Comparison of ENCODE assay signal across 8 cellular contexts in genomic region chr2:24827321-24828261, GRCh38. TPM values are rescaled to one million over a fixed set of nuclear protein-coding genes. Genes with fewer than 3 reads are reported as not detected.
DNase-seq lines count a peak whose midpoint lies in the region; ATAC-seq and TF ChIP-seq lines count a peak whose summit lies in the region.

No MANE protein-coding gene starts in this region.

- peak overlapping the region; percentile 9 for H3K27ac Mint-ChIP-seq in activated T-cell treated with anti-CD3 and anti-CD28 coated beads, Interleukin-2, amount 50 U/mL, for 72 hours
- H3K27ac Mint-ChIP-seq in neural crest cell (ENCODE audit: unreplicated experiment), result peak overlapping the region; percentile 64
- H3K27ac Mint-ChIP-seq in stimulated activated naive CD8-positive, alpha-beta T cell treated with anti-CD3 and anti-CD28 coated beads, Interleukin-15, amount 100 ng/mL, for 72 hours, result peak overlapping the region in 1 of 2 donors; percentile 72

- no peaks in the 10 kb centered on the region for H3K9me3 Mint-ChIP-seq in activated T-cell treated with anti-CD3 and anti-CD28 coated beads, Interleukin-2, amount 50 U/mL, for 72 hours
- H3K9me3 Mint-ChIP-seq in neural crest cell, result no peaks in the 10 kb centered on the region
- H3K9me3 Mint-ChIP-seq in stimulated activated naive CD8-positive, alpha-beta T cell treated with anti-CD3 and anti-CD28 coated beads, Interleukin-15, amount 100 ng/mL, for 72 hours, result no peaks in the 10 kb centered on the region

- H3K4me3 Mint-ChIP-seq in activated T-cell treated with anti-CD3 and anti-CD28 coated beads, Interleukin-2, amount 50 U/mL, for 72 hours, result no peak overlapping the region
- peak overlapping the region; percentile 70 for H3K4me3 Mint-ChIP-seq in neural crest cell
- no peak overlapping the region for H3K4me3 Mint-ChIP-seq in stimulated activated naive CD8-positive, alpha-beta T cell treated with anti-CD3 and anti-CD28 coated beads, Interleukin-15, amount 100 ng/mL, for 72 hours

- no peak overlapping the region for H3K27ac ChIP-seq in Peyer's patch

- in situ Hi-C loops in KBM-7 (cut with MboI; ENCODE audit: low pct_unique_long_range_greater_than_20kb, low sequenced_read_pairs), result loop anchor here (25.0 kb wide), 1 partner anchor 415 kb away; no protein-coding TSS in a partner anchor

- no peak for TF ChIP-seq POLR2A in Peyer's patch (IDR thresholded peaks at IDR 0.05)

- H3K4me1 ChIP-seq in Peyer's patch, result peaks cover 0 to 8% (median 0%) of the 10 kb centered on the region in 4 donors

- H3K27me3 Mint-ChIP-seq in activated T-cell treated with anti-CD3 and anti-CD28 coated beads, Interleukin-2, amount 50 U/mL, for 72 hours (ENCODE audit: low read depth), result no peaks in the 10 kb centered on the region
- peaks cover 3% of the 10 kb centered on the region for H3K27me3 Mint-ChIP-seq in neural crest cell (ENCODE audit: low read depth)
- H3K27me3 Mint-ChIP-seq in stimulated activated naive CD8-positive, alpha-beta T cell treated with anti-CD3 and anti-CD28 coated beads, Interleukin-15, amount 100 ng/mL, for 72 hours, result no peaks in the 10 kb centered on the region

- H3K9me3 ChIP-seq in Peyer's patch, result no peaks in the 10 kb centered on the region

- ATAC-seq in GM19467 (IDR thresholded peaks at IDR 0.05; ENCODE audit: unreplicated experiment), result peak; percentile 66
- peak; percentile 81 to 84 for ATAC-seq in activated T-cell treated with anti-CD3 and anti-CD28 coated beads, Interleukin-2, amount 50 U/mL, for 72 hours (replicated peaks in 1 of 2)
- ATAC-seq in stimulated activated naive CD8-positive, alpha-beta T cell treated with anti-CD3 and anti-CD28 coated beads, Interleukin-15, amount 100 ng/mL, for 72 hours, result peak; percentile 85

- H3K4me1 Mint-ChIP-seq in activated T-cell treated with anti-CD3 and anti-CD28 coated beads, Interleukin-2, amount 50 U/mL, for 72 hours (ENCODE audit: low read depth), result peaks cover 22% of the 10 kb centered on the region
- peaks cover 35% of the 10 kb centered on the region for H3K4me1 Mint-ChIP-seq in neural crest cell
- H3K4me1 Mint-ChIP-seq in stimulated activated naive CD8-positive, alpha-beta T cell treated with anti-CD3 and anti-CD28 coated beads, Interleukin-15, amount 100 ng/mL, for 72 hours, result peaks cover 33% of the 10 kb centered on the region

- no peaks in the 10 kb centered on the region for H3K27me3 ChIP-seq in Peyer's patch

- TF ChIP-seq CTCF in Peyer's patch (IDR thresholded peaks at IDR 0.05) (peak; percentile 58 to 91 (median 84)), neural crest cell (conservative IDR thresholded peaks at IDR 0.05) (peak; percentile 90)

- peaks cover 0 to 4% (median 0%) of the 10 kb centered on the region in 3 donors for H3K36me3 ChIP-seq in Peyer's patch

- H3K36me3 Mint-ChIP-seq in activated T-cell treated with anti-CD3 and anti-CD28 coated beads, Interleukin-2, amount 50 U/mL, for 72 hours (ENCODE audit: insufficient read depth in 2 of 2), result peaks cover 3 to 13% of the 10 kb centered on the region in 2 donors
- peaks cover 20% of the 10 kb centered on the region for H3K36me3 Mint-ChIP-seq in neural crest cell (ENCODE audit: low read depth)

- no peak overlapping the region for H3K4me3 ChIP-seq in Peyer's patch

- DNase-seq in COLO668 (lab: John Stamatoyannopoulos, UW; ENCODE audit: unreplicated experiment) (peak; percentile 65), KBM-7 (peak; percentile 77), Peyer's patch (peak; percentile 74 to 92 (median 75)), fibroblast of peridontal ligament (ENCODE audit: extremely low read depth) (peak; percentile 92), neural crest cell (ENCODE audit: low read depth, low spot score) (peak; percentile 75)
- peak; percentile 75 to 77 for DNase-seq in activated T-cell treated with anti-CD3 and anti-CD28 coated beads, Interleukin-2, amount 50 U/mL, for 72 hours
- peak; percentile 65 to 68 for DNase-seq in stimulated activated naive CD8-positive, alpha-beta T cell treated with anti-CD3 and anti-CD28 coated beads, Interleukin-15, amount 100 ng/mL, for 72 hours

RNA-seq across cellular contexts. Expression of gene CENPO, which starts 34.4 kb away (rescaled TPM):
- 10 to 100 TPM in 2 of 4 donors, 1 to 10 TPM in 2; 8.5 to 10.7 (median 10.0) TPM for total RNA-seq in Peyer's patch
- 10 to 100 TPM; 38.6 to 44.1 TPM for total RNA-seq in activated T-cell treated with anti-CD3 and anti-CD28 coated beads, Interleukin-2, amount 50 U/mL, for 72 hours
- 69.3 and 69.7 TPM in 2 replicates for total RNA-seq in neural crest cell

RNA-seq across cellular contexts. Expression of gene PTRHD1, which starts 34.4 kb away (rescaled TPM):
- total RNA-seq in Peyer's patch, result 10 to 100 TPM; 19.9 to 38.7 (median 21.2) TPM
- 10 to 100 TPM; 25.5 to 29.3 TPM for total RNA-seq in activated T-cell treated with anti-CD3 and anti-CD28 coated beads, Interleukin-2, amount 50 U/mL, for 72 hours
- total RNA-seq in neural crest cell, result 38.2 and 42.7 TPM in 2 replicates
